Comparison of ENCODE assay signal across 15 cellular contexts in the genomic region with DNA sequence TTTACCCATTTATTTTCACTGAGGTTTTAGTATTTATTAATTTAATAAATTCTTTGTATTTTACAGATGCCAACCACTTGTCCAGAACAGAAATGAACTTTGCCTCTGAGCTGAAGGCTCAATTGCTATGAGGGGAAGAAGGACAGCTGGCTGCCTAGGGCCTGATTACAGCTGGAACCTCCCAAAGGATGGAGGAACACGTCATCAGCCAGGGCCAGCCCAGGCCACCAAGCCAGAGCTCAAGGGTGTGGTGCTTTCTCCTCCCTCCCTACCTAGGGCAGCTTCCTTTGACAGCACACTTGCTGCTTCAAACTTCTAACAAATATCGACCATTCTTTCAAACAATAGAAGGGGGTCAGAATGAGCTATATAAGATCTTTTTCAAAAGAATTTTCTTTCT.
"Had no signal": no experiment of that assay in that cellular context is flagged by ENCODE, and none has a peak within 500 bp of the region (broad histone marks: within the 10 kb centered on the region; RNA-seq: fewer than 3 reads in every experiment).

No MANE protein-coding gene starts in this region.

- H3K36me3 ChIP-seq: esophagus muscularis mucosa, prostate gland had no signal

- H3K9me3 ChIP-seq: esophagus muscularis mucosa, prostate gland had no signal

- H3K4me1 ChIP-seq: foreskin keratinocyte, prostate gland had no signal

- ATAC-seq: activated CD8-positive, alpha-beta T cell treated with anti-CD3 and anti-CD28 coated beads for 36 hours; activated T-cell treated with anti-CD3 and anti-CD28 coated beads, Interleukin-2, amount 50 U/mL, for 72 hours; foreskin keratinocyte; natural killer cell; sciatic nerve had no signal

- H3K27me3 ChIP-seq: esophagus muscularis mucosa, foreskin keratinocyte had no signal

- H3K27ac ChIP-seq: esophagus muscularis mucosa, foreskin keratinocyte, prostate gland had no signal

- DNase-seq: activated CD4-positive, alpha-beta T cell treated with anti-CD3 and anti-CD28 coated beads for 4 hours; activated CD8-positive, alpha-beta memory T cell treated with anti-CD3 and anti-CD28 coated beads, Interleukin-2, amount 50 U/mL, for 4 hours; activated CD8-positive, alpha-beta T cell treated with anti-CD3 and anti-CD28 coated beads for 36 hours; activated naive CD8-positive, alpha-beta T cell treated with anti-CD3 and anti-CD28 coated beads, Interleukin-2, amount 10 ng/mL, durations not matched to agents 7 days and 5 days; activated T-cell treated with anti-CD3 and anti-CD28 coated beads, Interleukin-2, amount 50 U/mL, for 72 hours; anterior cingulate cortex; endodermal cell; natural killer cell; nucleus accumbens; stimulated activated CD4-positive, alpha-beta T cell treated with anti-CD3 and anti-CD28 coated beads, Interleukin-12 subunit alpha, Interleukin-12 subunit beta, amount 100 ng/mL, for 4 hours; stimulated activated naive CD4-positive, alpha-beta T cell treated with Interleukin-2 at 50 U/mL for 16 hours had no signal

- H3K4me3 ChIP-seq: esophagus muscularis mucosa, prostate gland had no signal
